1 cellular context compared by ENCODE assay signal in the genomic region with DNA sequence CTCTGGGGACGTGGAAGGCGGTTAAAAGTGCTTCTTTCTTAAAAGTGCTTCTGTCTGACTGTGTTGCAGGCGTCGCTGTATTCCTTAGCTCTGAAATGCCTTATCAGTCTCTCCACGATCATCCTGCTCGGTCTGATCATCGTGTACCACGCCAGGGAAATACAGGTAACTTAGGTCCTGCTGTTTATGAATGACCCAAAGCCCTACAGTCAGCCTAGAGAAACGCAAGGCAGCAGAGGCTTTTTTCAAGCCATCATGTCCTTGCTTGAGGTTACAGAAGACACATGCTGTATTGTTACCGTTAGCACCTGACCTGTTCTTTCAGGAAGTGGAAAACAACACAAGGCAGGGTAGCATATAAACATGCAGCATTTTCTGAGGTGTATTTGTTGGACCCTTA.
TF ChIP-seq lines count a peak whose summit lies in the region.

No MANE protein-coding gene starts in this region.

TF ChIP-seq in H1, 55 proteins besides CTCF, POLR2A, EP300 and RAD21:
- no peak for TF ChIP-seq ZNF274 (IDR thresholded peaks at IDR 0.05; ENCODE audit: borderline replicate concordance, extremely low read depth, low read length)
- no peak for TF ChIP-seq BCL11A (IDR thresholded peaks at IDR 0.05; ENCODE audit: low read depth in 2 of 2, low read length in 2 of 2)
- TF ChIP-seq SAP30 (IDR thresholded peaks at IDR 0.05; ENCODE audit: insufficient read depth, insufficient replicate concordance, low read length), result peak; percentile 31
- TF ChIP-seq MAX (IDR thresholded peaks at IDR 0.05), result peak; percentile 58
- TF ChIP-seq CREB1 (IDR thresholded peaks at IDR 0.05), result no peak
